Comparison of ENCODE assay signal across 24 cellular contexts in the genomic region with DNA sequence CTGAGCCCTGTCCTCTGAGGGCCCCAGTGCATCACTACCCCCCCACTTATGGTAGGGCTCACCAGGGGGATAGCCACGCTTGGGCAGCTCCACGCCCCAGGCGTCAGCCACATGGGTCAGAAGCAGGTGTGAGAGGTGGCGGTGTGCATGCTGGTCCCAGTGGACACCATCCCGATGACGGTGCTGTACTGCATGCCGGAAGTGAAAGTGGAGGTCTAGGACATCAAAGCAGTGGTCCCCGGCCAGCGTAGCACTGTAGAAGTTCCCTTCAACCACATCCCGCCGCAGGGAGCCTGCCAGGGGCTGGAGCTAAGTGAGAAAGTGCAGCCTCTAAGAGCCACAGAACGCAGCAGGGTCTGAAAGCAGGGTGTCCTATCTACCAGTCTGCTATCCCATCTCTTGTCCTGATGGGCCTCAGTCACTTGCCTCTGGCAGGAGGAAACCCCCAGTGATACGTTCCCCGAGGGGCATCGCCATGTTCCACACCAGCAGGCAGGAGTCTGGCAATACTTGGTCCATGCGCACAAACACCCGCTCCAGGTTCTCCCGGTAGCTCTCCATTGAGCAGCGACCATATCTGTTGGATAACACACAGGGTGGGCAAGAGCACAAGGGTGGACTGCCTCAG. TPM values are rescaled to one million over a fixed set of nuclear protein-coding genes. Genes with fewer than 3 reads are reported as not detected.
DNase-seq lines count a peak whose midpoint lies in the region; ATAC-seq, FAIRE-seq and TF ChIP-seq lines count a peak whose summit lies in the region.
"Had no signal": no experiment of that assay in that cellular context is flagged by ENCODE, and none has a peak within 500 bp of the region (broad histone marks: within the 10 kb centered on the region; RNA-seq: fewer than 3 reads in every experiment).

No MANE protein-coding gene starts in this region.

- no peak for TF ChIP-seq POLR2A in GM12891 (IDR thresholded peaks at IDR 0.05; ENCODE audit: low read depth, low read length)
- no peak for TF ChIP-seq POLR2A in tibial nerve (IDR thresholded peaks at IDR 0.05)

- no peaks in the 10 kb centered on the region for H3K9me3 Mint-ChIP-seq in chondrocyte (ENCODE audit: low read depth)
- H3K9me3 Mint-ChIP-seq in progenitor cell of endocrine pancreas (ENCODE audit: low read depth) = no peaks in the 10 kb centered on the region
- H3K9me3 Mint-ChIP-seq: activated CD4-positive, alpha-beta memory T cell treated with anti-CD3 and anti-CD28 coated beads, Interleukin-2, amount 10 ng/mL, durations not matched to agents 7 days and 5 days had no signal

- H3K36me3 ChIP-seq in tibial nerve = peaks cover 0 to 43% (median 0%) of the 10 kb centered on the region in 3 donors

- H3K4me3 Mint-ChIP-seq in chondrocyte (ENCODE audit: unreplicated experiment) (peak overlapping the region; percentile 35), progenitor cell of endocrine pancreas (ENCODE audit: low read depth) (peak overlapping the region; percentile 30)

- TF ChIP-seq CTCF in chondrocyte (IDR thresholded peaks at IDR 0.05) = no peak
- no peak for TF ChIP-seq CTCF in progenitor cell of endocrine pancreas (IDR thresholded peaks at IDR 0.05; ENCODE audit: unreplicated experiment)
- TF ChIP-seq CTCF in tibial nerve (IDR thresholded peaks at IDR 0.05) = no peak

- H3K4me1 ChIP-seq in tibial nerve = peaks cover 0 to 26% (median 8%) of the 10 kb centered on the region in 4 donors

- no peak for ATAC-seq in HG02970 (IDR thresholded peaks at IDR 0.05; ENCODE audit: low FRiP score, unreplicated experiment)
- ATAC-seq: heart right ventricle had no signal

- H3K27me3 Mint-ChIP-seq in chondrocyte (ENCODE audit: low read depth) (no peaks in the 10 kb centered on the region), progenitor cell of endocrine pancreas (no peaks in the 10 kb centered on the region)
- H3K27me3 Mint-ChIP-seq: activated CD4-positive, alpha-beta memory T cell treated with anti-CD3 and anti-CD28 coated beads, Interleukin-2, amount 10 ng/mL, durations not matched to agents 7 days and 5 days; activated naive CD8-positive, alpha-beta T cell treated with anti-CD3 and anti-CD28 coated beads for 36 hours had no signal

- H3K4me3 ChIP-seq in tibial nerve = no peak overlapping the region
- H3K4me3 ChIP-seq: heart right ventricle, smooth muscle cell, upper lobe of left lung had no signal

- H3K27me3 ChIP-seq in tibial nerve = no peaks in the 10 kb centered on the region
- H3K27me3 ChIP-seq: heart right ventricle, upper lobe of left lung had no signal

- WGBS in tibial nerve, 2 donors = 96 to 98% methylated on average over 18 to 19 of the region's 19 CpGs

- no peak for TF ChIP-seq EP300 in tibial nerve (IDR thresholded peaks at IDR 0.05)

- no peak overlapping the region for H3K27ac ChIP-seq in tibial nerve
- H3K27ac ChIP-seq: heart right ventricle, upper lobe of left lung had no signal

- no peak overlapping the region for H3K27ac Mint-ChIP-seq in chondrocyte (ENCODE audit: unreplicated experiment)
- no peak overlapping the region for H3K27ac Mint-ChIP-seq in progenitor cell of endocrine pancreas

- peaks cover 11% of the 10 kb centered on the region for H3K36me3 Mint-ChIP-seq in chondrocyte (ENCODE audit: low read depth)
- peaks cover 12% of the 10 kb centered on the region for H3K36me3 Mint-ChIP-seq in progenitor cell of endocrine pancreas (ENCODE audit: insufficient read depth)

- DNase-seq in activated effector memory CD4-positive, alpha-beta T cell treated with anti-CD3 and anti-CD28 coated beads, Interleukin-2, amount 50 U/mL, for 16 hours = peak; percentile 54
- DNase-seq in activated effector memory CD4-positive, alpha-beta T cell treated with Interleukin-2 at 50 U/mL for 16 hours = no peak
- DNase-seq in GM12891 (ENCODE audit: insufficient read length, low spot score) (no peak), chondrocyte (ENCODE audit: low spot score) (no peak), progenitor cell of endocrine pancreas (ENCODE audit: low spot score, unreplicated experiment) (no peak), tibial nerve (ENCODE audit: low spot score in 2 of 2) (no peak), NCI-H526 (lab: John Stamatoyannopoulos, UW) (no peak)
- DNase-seq: activated CD4-positive, alpha-beta memory T cell treated with anti-CD3 and anti-CD28 coated beads, Interleukin-2, amount 10 ng/mL, durations not matched to agents 7 days and 5 days; activated naive CD8-positive, alpha-beta T cell treated with anti-CD3 and anti-CD28 coated beads for 36 hours; Calu3; effector CD4-positive, alpha-beta T cell; heart right ventricle; NCI-H1694 treated with DMSO at 0.1 percent for 48 hours; SHP77 treated with DMSO at 0.1 percent for 48 hours; stimulated activated naive CD4-positive, alpha-beta T cell had no signal

- H3K9me3 ChIP-seq in tibial nerve = no peaks in the 10 kb centered on the region
- H3K9me3 ChIP-seq: heart right ventricle, upper lobe of left lung had no signal

- H3K4me1 Mint-ChIP-seq in chondrocyte (ENCODE audit: low read depth) (peaks cover 13% of the 10 kb centered on the region), progenitor cell of endocrine pancreas (ENCODE audit: low read depth) (peaks cover 6% of the 10 kb centered on the region)

- peak; percentile 28 for FAIRE-seq in GM12891 (lab: Jason Lieb, UNC)
- FAIRE-seq: bronchial epithelial cell, HTR-8/SVneo had no signal

TF ChIP-seq in GM12891, 5 proteins besides CTCF, POLR2A, EP300 and RAD21:
- TF ChIP-seq POU2F2 (IDR thresholded peaks at IDR 0.05; ENCODE audit: low read depth, low read length) (no peak), PAX5 (IDR thresholded peaks at IDR 0.05; ENCODE audit: insufficient read depth, low read length, severe bottlenecking) (no peak), TAF1 (IDR thresholded peaks at IDR 0.05; ENCODE audit: low read depth, low read length) (no peak), SPI1 (IDR thresholded peaks at IDR 0.05; ENCODE audit: low read depth, low read length) (no peak), POLR2AphosphoS5 (IDR thresholded peaks at IDR 0.05; ENCODE audit: low read depth, low read length) (no peak)

RNA-seq across cellular contexts. Expression of a gene that starts 2.2 kb away (rescaled TPM):
- polyA plus RNA-seq in GM12891 (2012; ENCODE audit: low read depth, missing spikeins) = 34.7 TPM
- total RNA-seq in chondrocyte (34.0 to 45.8 TPM (median 37.3 TPM) in 3 replicates), progenitor cell of endocrine pancreas (81.1 and 89.2 TPM in 2 replicates), tibial nerve (10 to 100 TPM; 36.8 to 84.6 (median 62.3) TPM)

RNA-seq across cellular contexts. Expression of a gene that starts 2.3 kb away (rescaled TPM):
- 21.1 TPM for polyA plus RNA-seq in GM12891 (2012; ENCODE audit: low read depth, missing spikeins)
- total RNA-seq in chondrocyte (29.9 to 40.7 TPM (median 32.7 TPM) in 3 replicates), progenitor cell of endocrine pancreas (47.8 and 48.5 TPM in 2 replicates), tibial nerve (10 to 100 TPM; 17.9 to 51.3 (median 31.9) TPM)

RNA-seq across cellular contexts. Expression of a gene that starts 22.1 kb away (rescaled TPM):
- polyA plus RNA-seq in GM12891 (2012; ENCODE audit: low read depth, missing spikeins) = not detected
- not detected in 3 replicates for total RNA-seq in chondrocyte
- not detected in 2 replicates for total RNA-seq in progenitor cell of endocrine pancreas
- not detected for total RNA-seq in tibial nerve
- total RNA-seq: activated CD4-positive, alpha-beta memory T cell treated with anti-CD3 and anti-CD28 coated beads, Interleukin-2, amount 10 ng/mL, durations not matched to agents 7 days and 5 days; activated naive CD8-positive, alpha-beta T cell treated with anti-CD3 and anti-CD28 coated beads for 36 hours; bronchial epithelial cell; Calu3; heart right ventricle; kidney epithelial cell; MCF 10A; mononuclear cell; smooth muscle cell; upper lobe of left lung had no signal
- polyA plus RNA-seq: AG04450, heart right ventricle, smooth muscle cell had no signal

RNA-seq across cellular contexts. Expression of a gene that starts 23.5 kb away (rescaled TPM):
- polyA plus RNA-seq in GM12891 (2012; ENCODE audit: low read depth, missing spikeins) = not detected
- total RNA-seq in chondrocyte = not detected in 3 replicates
- total RNA-seq in progenitor cell of endocrine pancreas = not detected in 2 replicates
- not detected for total RNA-seq in tibial nerve
- total RNA-seq: activated CD4-positive, alpha-beta memory T cell treated with anti-CD3 and anti-CD28 coated beads, Interleukin-2, amount 10 ng/mL, durations not matched to agents 7 days and 5 days; activated naive CD8-positive, alpha-beta T cell treated with anti-CD3 and anti-CD28 coated beads for 36 hours; bronchial epithelial cell; Calu3; heart right ventricle; kidney epithelial cell; MCF 10A; mononuclear cell; smooth muscle cell; upper lobe of left lung had no signal
- polyA plus RNA-seq: AG04450, heart right ventricle, smooth muscle cell had no signal

RNA-seq across cellular contexts. Expression of a gene that starts 35.0 kb away (rescaled TPM):
- 24.2 TPM for polyA plus RNA-seq in GM12891 (2012; ENCODE audit: low read depth, missing spikeins)
- total RNA-seq in chondrocyte = 54.3 to 68.4 TPM (median 54.3 TPM) in 3 replicates
- total RNA-seq in progenitor cell of endocrine pancreas = 71.7 and 73.2 TPM in 2 replicates
- total RNA-seq in tibial nerve = 100 to 1,000 TPM in 1 of 4 donors, 10 to 100 TPM in 3; 46.3 to 119 (median 67.4) TPM
